ENCODE assay signal across 11 cellular contexts in the genomic region with DNA sequence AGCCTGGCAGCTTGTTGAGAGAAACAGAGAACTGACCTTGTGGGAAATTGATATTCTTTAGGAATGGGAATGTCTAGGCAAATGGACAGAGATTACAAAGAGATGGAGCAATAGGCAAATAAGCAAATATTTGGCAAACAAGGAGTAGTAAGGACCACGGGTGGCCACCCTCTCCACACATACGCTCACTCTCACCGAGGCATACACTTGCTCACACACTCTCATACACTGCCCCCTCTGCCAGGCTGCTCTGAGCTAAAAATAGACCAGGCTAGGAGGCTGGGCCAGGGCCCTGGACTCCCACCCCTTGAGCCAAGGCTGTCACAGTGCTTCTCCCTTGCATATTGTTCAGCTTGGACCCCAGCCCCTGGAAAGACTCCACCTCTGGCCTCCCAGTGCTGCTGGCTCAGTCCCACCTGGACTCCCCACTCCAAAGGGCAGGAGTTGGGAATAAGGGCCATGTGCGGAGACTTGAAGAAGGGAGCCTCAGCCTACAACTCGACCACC. TPM values are rescaled to one million over a fixed set of nuclear protein-coding genes. Genes with fewer than 3 reads are reported as not detected.
DNase-seq lines count a peak whose midpoint lies in the region; ATAC-seq and TF ChIP-seq lines count a peak whose summit lies in the region.
"Had no signal": no experiment of that assay in that cellular context is flagged by ENCODE, and none has a peak within 500 bp of the region (broad histone marks: within the 10 kb centered on the region; RNA-seq: fewer than 3 reads in every experiment).

No MANE protein-coding gene starts in this region.

- TF ChIP-seq POLR2A in GM18505 (IDR thresholded peaks at IDR 0.05; ENCODE audit: borderline replicate concordance, extremely low read depth, insufficient read depth, insufficient read length) = no peak

- TF ChIP-seq CTCF in cardiac muscle cell (IDR thresholded peaks at IDR 0.05; ENCODE audit: low read depth, low read length) (no peak), nephron (IDR thresholded peaks at IDR 0.05; ENCODE audit: unreplicated experiment in 3 of 3) (no peak), brain microvascular endothelial cell (IDR thresholded peaks at IDR 0.05; ENCODE audit: low read depth, low read length, missing control alignments) (no peak)

- H3K9me3 ChIP-seq in cardiac muscle cell (ENCODE audit: low read depth) = no peaks in the 10 kb centered on the region

- H3K27ac Mint-ChIP-seq in nephron = peak overlapping the region in 2 of 3 experiments; percentile 5 to 35
- no peak overlapping the region for H3K27ac Mint-ChIP-seq in stimulated activated memory B cell treated with anti-CD40 and anti-IgM and Interleukin-4, amounts not matched to agents 10 μg/mL and 1 μg/mL and 100 μg/mL, for 72 hours

- in situ Hi-C loops in brain microvascular endothelial cell (cut with HindIII; ENCODE audit: low pct_ligation_motif_present, low sequenced_read_pairs) = no loop called here

- peak; percentile 86 for ATAC-seq in Right ventricle myocardium inferior
- ATAC-seq in stimulated activated memory B cell treated with anti-CD40 and anti-IgM and Interleukin-4, amounts not matched to agents 10 μg/mL and 1 μg/mL and 100 μg/mL, for 72 hours = no peak
- no peak for ATAC-seq in GM18505 (IDR thresholded peaks at IDR 0.05; ENCODE audit: unreplicated experiment)
- no peak for ATAC-seq in GM18519 (IDR thresholded peaks at IDR 0.05; ENCODE audit: low FRiP score, unreplicated experiment)

- no peaks in the 10 kb centered on the region for H3K36me3 Mint-ChIP-seq in nephron (ENCODE audit: low read depth)
- no peaks in the 10 kb centered on the region for H3K36me3 Mint-ChIP-seq in stimulated activated memory B cell treated with anti-CD40 and anti-IgM and Interleukin-4, amounts not matched to agents 10 μg/mL and 1 μg/mL and 100 μg/mL, for 72 hours

- H3K9me3 Mint-ChIP-seq in nephron = no peaks in the 10 kb centered on the region
- H3K9me3 Mint-ChIP-seq in stimulated activated memory B cell treated with anti-CD40 and anti-IgM and Interleukin-4, amounts not matched to agents 10 μg/mL and 1 μg/mL and 100 μg/mL, for 72 hours = no peaks in the 10 kb centered on the region

- DNase-seq in Right ventricle myocardium inferior (ENCODE audit: missing footprints) = peak; percentile 72
- DNase-seq in cardiac septum (ENCODE audit: low spot score) = no peak
- peak in 1 of 2 donors; percentile 88 for DNase-seq in cardiac muscle cell (ENCODE audit: low read depth in 1 of 2, low spot score in 1 of 2)
- DNase-seq in brain microvascular endothelial cell = no peak
- DNase-seq: activated CD8-positive, alpha-beta memory T cell treated with anti-CD3 and anti-CD28 coated beads, Interleukin-2, amount 50 U/mL, for 48 hours had no signal

- H3K4me3 ChIP-seq in cardiac muscle cell (peak overlapping the region; percentile 80), brain microvascular endothelial cell (ENCODE audit: low read depth, low read length) (no peak overlapping the region)

- H3K4me3 Mint-ChIP-seq in nephron = peak overlapping the region; percentile 52 to 71 (median 68)
- H3K4me3 Mint-ChIP-seq in stimulated activated memory B cell treated with anti-CD40 and anti-IgM and Interleukin-4, amounts not matched to agents 10 μg/mL and 1 μg/mL and 100 μg/mL, for 72 hours = no peak overlapping the region

- H3K4me1 Mint-ChIP-seq in nephron = peaks cover 37% of the 10 kb centered on the region
- H3K4me1 Mint-ChIP-seq in stimulated activated memory B cell treated with anti-CD40 and anti-IgM and Interleukin-4, amounts not matched to agents 10 μg/mL and 1 μg/mL and 100 μg/mL, for 72 hours = peaks cover 8% of the 10 kb centered on the region

- H3K36me3 ChIP-seq in cardiac muscle cell (peaks cover 2% of the 10 kb centered on the region), brain microvascular endothelial cell (replicated peaks) (no peaks in the 10 kb centered on the region)

- intact Hi-C loops in Right ventricle myocardium inferior (cut with DNase I) = no loop called here
- intact Hi-C loops in cardiac septum (cut with DNase I) = no loop called here

- peaks cover 42% of the 10 kb centered on the region for H3K4me1 ChIP-seq in cardiac muscle cell (ENCODE audit: low read depth)

- H3K27me3 ChIP-seq in cardiac muscle cell (no peaks in the 10 kb centered on the region), brain microvascular endothelial cell (replicated peaks) (peaks cover 42% of the 10 kb centered on the region)

- H3K27me3 Mint-ChIP-seq in nephron (ENCODE audit: low read depth) = peaks cover 50% of the 10 kb centered on the region
- H3K27me3 Mint-ChIP-seq in stimulated activated memory B cell treated with anti-CD40 and anti-IgM and Interleukin-4, amounts not matched to agents 10 μg/mL and 1 μg/mL and 100 μg/mL, for 72 hours = peaks cover 71% of the 10 kb centered on the region

- H3K27ac ChIP-seq in cardiac muscle cell (peak overlapping the region; percentile 45), brain microvascular endothelial cell (no peak overlapping the region)

RNA-seq across cellular contexts. Expression of a gene that starts 1.1 kb away (rescaled TPM):
- 239 TPM for total RNA-seq in Right ventricle myocardium inferior
- 37.9 TPM for total RNA-seq in cardiac septum
- 138 and 154 TPM in 2 replicates for total RNA-seq in cardiac muscle cell
- polyA plus RNA-seq in cardiac muscle cell = 196 and 266 TPM in 2 replicates
- total RNA-seq: M059J; T-helper 2 cell treated with Interferon-gamma antibody and Interleukin-4, amounts not matched to agents 100 ng/mL and 5 ng/mL, for 36 hours had no signal

RNA-seq across cellular contexts. Expression of a gene that starts 38.0 kb away (rescaled TPM):
- total RNA-seq in Right ventricle myocardium inferior = 2.7 TPM
- total RNA-seq in cardiac septum = 2.4 TPM
- total RNA-seq in cardiac muscle cell = 17.0 and 23.7 TPM in 2 replicates
- polyA plus RNA-seq in cardiac muscle cell = 22.1 and 25.6 TPM in 2 replicates
- total RNA-seq: M059J had no signal

RNA-seq across cellular contexts. Expression of a gene that starts 47.3 kb away (rescaled TPM):
- total RNA-seq in Right ventricle myocardium inferior (not detected), cardiac septum (not detected), cardiac muscle cell (not detected in 2 replicates)
- polyA plus RNA-seq in cardiac muscle cell = not detected in 2 replicates
- total RNA-seq: M059J; T-helper 2 cell treated with Interferon-gamma antibody and Interleukin-4, amounts not matched to agents 100 ng/mL and 5 ng/mL, for 36 hours had no signal
